In the genomic region with DNA sequence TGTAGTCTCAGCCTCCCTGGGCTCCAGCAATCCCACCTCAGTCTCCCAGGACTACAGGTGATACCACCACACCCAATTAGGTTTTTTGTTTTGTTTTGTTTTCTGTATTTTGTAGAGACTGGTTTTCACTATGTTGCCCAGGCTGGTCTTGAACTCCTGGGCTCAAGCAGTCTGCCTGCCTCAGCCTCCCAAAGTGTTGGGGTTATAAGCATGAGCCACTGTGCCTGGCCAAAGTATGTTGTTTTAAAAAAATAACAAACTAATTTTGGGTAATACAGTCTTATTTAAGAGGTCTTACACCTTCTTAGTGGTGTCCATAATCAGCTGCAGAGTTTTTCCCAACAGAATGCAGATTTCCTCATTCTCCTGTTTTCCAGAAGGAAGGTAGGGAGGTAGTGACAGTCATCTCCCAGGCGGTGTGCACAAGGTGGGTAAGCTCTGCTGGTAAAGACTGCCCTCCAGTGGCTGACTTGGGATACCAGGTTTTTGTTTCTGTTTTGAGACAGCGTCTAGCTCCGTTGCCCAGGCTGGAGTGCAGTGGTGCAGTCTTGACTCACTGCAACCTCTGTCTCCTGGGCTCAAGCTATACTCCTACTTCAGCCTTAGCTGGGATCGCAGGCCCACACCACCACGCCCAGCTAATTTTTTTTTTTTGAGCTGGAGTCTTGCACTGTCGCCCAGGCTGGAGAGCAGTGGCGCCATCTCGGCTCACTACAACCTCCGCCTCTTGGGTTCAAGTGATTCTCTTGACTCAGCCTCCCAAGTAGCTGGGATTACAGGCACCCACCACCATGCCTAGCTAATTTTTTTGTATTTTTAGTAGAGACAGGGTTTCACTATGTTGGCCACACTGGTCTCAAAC, we compare ENCODE assay signal across 8 cellular contexts.
A peak's percentile ranks its signal among the peaks of the same experiment; 100 is the strongest.
DNase-seq lines count a peak whose midpoint lies in the region; ATAC-seq and TF ChIP-seq lines count a peak whose summit lies in the region.

No MANE protein-coding gene starts in this region.

- peak; percentile 86 for DNase-seq in NCI-H2196 (lab: John Stamatoyannopoulos, UW; ENCODE audit: unreplicated experiment)
- peak; percentile 85 for DNase-seq in cerebellar cortex (ENCODE audit: low spot score)
- DNase-seq in kidney glomerular epithelial cell (lab: John Stamatoyannopoulos, UW): peak; percentile 76
- DNase-seq in stimulated activated CD4-positive, alpha-beta T cell treated with anti-CD3 and anti-CD28 coated beads, Interleukin-4, amount 100 ng/mL, for 1 hour: peak; percentile 63
- no peak for DNase-seq in OCI-M2 (lab: John Stamatoyannopoulos, UW; ENCODE audit: unreplicated experiment)

- peak; percentile 73 for ATAC-seq in HG02938 (IDR thresholded peaks at IDR 0.05; ENCODE audit: unreplicated experiment)
- ATAC-seq in activated CD4-positive, CD25-positive, alpha-beta regulatory T cell treated with anti-CD3 and anti-CD28 coated beads, Interleukin-2, amount 50 U/mL, for 24 hours: peak; percentile 85 to 87

- TF ChIP-seq CTCF in GM12872 (IDR thresholded peaks at IDR 0.05; ENCODE audit: insufficient read depth, low read depth, low read length): peak; percentile 88
